In genomic region chr3:134366221-134366927, GRCh38 we compare ENCODE assay signal across 14 cellular contexts. TPM values are rescaled to one million over a fixed set of nuclear protein-coding genes. Genes with fewer than 3 reads are reported as not detected.
DNase-seq lines count a peak whose midpoint lies in the region; ATAC-seq and TF ChIP-seq lines count a peak whose summit lies in the region.
"Had no signal": no experiment of that assay in that cellular context is flagged by ENCODE, and none has a peak within 500 bp of the region (broad histone marks: within the 10 kb centered on the region; RNA-seq: fewer than 3 reads in every experiment).

No MANE protein-coding gene starts in this region.

- TF ChIP-seq CTCF in AG04450 (IDR thresholded peaks at IDR 0.05; ENCODE audit: low read depth, low read length) (no peak), WERI-Rb-1 (IDR thresholded peaks at IDR 0.05; ENCODE audit: low read depth, low read length) (no peak), right atrium auricular region (IDR thresholded peaks at IDR 0.05) (no peak), sigmoid colon (IDR thresholded peaks at IDR 0.05) (no peak)
- TF ChIP-seq CTCF in CD4-positive, alpha-beta T cell (IDR thresholded peaks at IDR 0.05), result no peak

- H3K4me1 ChIP-seq in right atrium auricular region, result peaks cover 0 to 100% of the 10 kb centered on the region in 2 donors
- H3K4me1 ChIP-seq in sigmoid colon, result peaks cover 0 to 100% (median 98%) of the 10 kb centered on the region in 4 donors

- peak overlapping the region; percentile 77 for H3K27ac ChIP-seq in AG04450 (ENCODE audit: low read depth, low read length)
- H3K27ac ChIP-seq in WERI-Rb-1, result peak overlapping the region; percentile 71
- H3K27ac ChIP-seq in right atrium auricular region, result peak overlapping the region; percentile 96 to 100
- H3K27ac ChIP-seq in sigmoid colon, result peak overlapping the region; percentile 98 to 100 (median 100)
- H3K27ac ChIP-seq in CD4-positive, alpha-beta T cell (ENCODE audit: low read depth, low read length), result no peak overlapping the region
- H3K27ac ChIP-seq: BLaER1 had no signal

- WGBS in sigmoid colon, 2 donors, result 91 to 94% methylated on average over 13 of the region's 13 CpGs

- no peak for TF ChIP-seq POLR2A in sigmoid colon (IDR thresholded peaks at IDR 0.05)

- H3K4me1 Mint-ChIP-seq in CD4-positive, alpha-beta T cell (ENCODE audit: low read depth), result peaks cover 23% of the 10 kb centered on the region

- no peaks in the 10 kb centered on the region for H3K36me3 Mint-ChIP-seq in CD4-positive, alpha-beta T cell (ENCODE audit: low read depth)
- H3K36me3 Mint-ChIP-seq: naive thymus-derived CD4-positive, alpha-beta T cell; stimulated activated memory B cell treated with anti-CD40 and anti-IgM and Interleukin-4, amounts not matched to agents 10 μg/mL and 1 μg/mL and 100 μg/mL, for 72 hours had no signal

- CTCF ChIA-PET in AG04450 (lab: Charles Lee), result interaction anchor here (1.1 to 4.7 kb wide), 6 partner anchors 58 to 150 kb away, joined by 3 to 38 read pairs (median 5); no protein-coding TSS in a partner anchor
- CTCF ChIA-PET in CD4-positive, alpha-beta T cell (lab: Charles Lee), result no interaction called here

- no peak overlapping the region for H3K4me3 Mint-ChIP-seq in CD4-positive, alpha-beta T cell
- H3K4me3 Mint-ChIP-seq: activated CD4-positive, alpha-beta T cell treated with anti-CD3 and anti-CD28 coated beads for 36 hours; stimulated activated memory B cell treated with anti-CD40 and anti-IgM and Interleukin-4, amounts not matched to agents 10 μg/mL and 1 μg/mL and 100 μg/mL, for 72 hours had no signal

- intact Hi-C loops in sigmoid colon (cut with DNase I), result loop anchor here (10.0 kb wide), 1 partner anchor 792 kb away; the partner anchor contains the start of gene CDV3
- intact Hi-C loops in CD4-positive, alpha-beta T cell (cut with DNase I, micrococcal nuclease), result no loop called here

- DNase-seq in AG04450 (ENCODE audit: low read depth, low spot score) (no peak), WERI-Rb-1 (no peak), right atrium auricular region (ENCODE audit: low spot score) (no peak), sigmoid colon (no peak), NCI-H510A (lab: John Stamatoyannopoulos, UW) (no peak)
- DNase-seq in CD4-positive, alpha-beta T cell, result no peak
- DNase-seq: activated CD4-positive, alpha-beta T cell treated with anti-CD3 and anti-CD28 coated beads for 36 hours; naive thymus-derived CD4-positive, alpha-beta T cell; NCI-H1092 treated with DMSO at 0.1 percent for 48 hours; NCI-H526 treated with DMSO at 0.1 percent for 48 hours had no signal

- H3K9me3 ChIP-seq in AG04450 (ENCODE audit: control insufficient read depth, insufficient read depth, low read length) (no peaks in the 10 kb centered on the region; the same call in 1 of the 2 replicates), WERI-Rb-1 (ENCODE audit: severe bottlenecking) (no peaks in the 10 kb centered on the region), right atrium auricular region (no peaks in the 10 kb centered on the region), sigmoid colon (no peaks in the 10 kb centered on the region)
- no peaks in the 10 kb centered on the region for H3K9me3 ChIP-seq in CD4-positive, alpha-beta T cell (ENCODE audit: control insufficient read depth, low read length)
- H3K9me3 ChIP-seq: BLaER1 had no signal

- ATAC-seq in CD4-positive, alpha-beta T cell (ENCODE audit: poor library complexity), result no peak
- no peak for ATAC-seq in HG03354 (IDR thresholded peaks at IDR 0.05; ENCODE audit: poor library complexity, severe bottlenecking, unreplicated experiment)
- ATAC-seq in HG03439 (IDR thresholded peaks at IDR 0.05; ENCODE audit: unreplicated experiment), result no peak
- ATAC-seq: activated CD4-positive, alpha-beta T cell treated with anti-CD3 and anti-CD28 coated beads for 36 hours; naive thymus-derived CD4-positive, alpha-beta T cell had no signal

- H3K27me3 Mint-ChIP-seq in CD4-positive, alpha-beta T cell, result no peaks in the 10 kb centered on the region

- TF ChIP-seq EP300 in sigmoid colon (IDR thresholded peaks at IDR 0.05), result no peak

- H3K27me3 ChIP-seq in AG04450 (ENCODE audit: control insufficient read depth, insufficient read depth, low read length), result no peaks in the 10 kb centered on the region
- no peaks in the 10 kb centered on the region for H3K27me3 ChIP-seq in WERI-Rb-1 (ENCODE audit: insufficient read depth, low read depth, severe bottlenecking)
- no peaks in the 10 kb centered on the region for H3K27me3 ChIP-seq in right atrium auricular region
- H3K27me3 ChIP-seq in sigmoid colon, result no peaks in the 10 kb centered on the region
- H3K27me3 ChIP-seq in CD4-positive, alpha-beta T cell (ENCODE audit: control insufficient read depth, insufficient read depth, low read length), result no peaks in the 10 kb centered on the region
- H3K27me3 ChIP-seq: BLaER1 had no signal

- H3K4me3 ChIP-seq in AG04450 (ENCODE audit: low read depth, low read length) (no peak overlapping the region), WERI-Rb-1 (ENCODE audit: low read depth, low read length) (no peak overlapping the region), right atrium auricular region (no peak overlapping the region), sigmoid colon (no peak overlapping the region)
- H3K4me3 ChIP-seq: BLaER1 had no signal

- H3K36me3 ChIP-seq in WERI-Rb-1 (peaks cover 97% of the 10 kb centered on the region), right atrium auricular region (peaks cover 94% of the 10 kb centered on the region), sigmoid colon (peaks cover 12 to 88% (median 59%) of the 10 kb centered on the region in 4 donors)

- POLR2A ChIA-PET in AG04450 (lab: Yijun Ruan, JAX), result interaction anchor here (0.6 to 5.8 kb wide), 15 partner anchors 8 to 119 kb away, joined by 3 to 90 read pairs (median 6); partner anchors contain the start of genes ANAPC13 and CEP63
- POLR2A ChIA-PET in CD4-positive, alpha-beta T cell (lab: Charles Lee), result interaction anchor here (0.6 kb wide), 1 partner anchor 90 kb away, joined by 3 read pairs; no protein-coding TSS in a partner anchor

- H3K9me3 Mint-ChIP-seq in CD4-positive, alpha-beta T cell, result no peaks in the 10 kb centered on the region
- H3K9me3 Mint-ChIP-seq: naive thymus-derived CD4-positive, alpha-beta T cell; stimulated activated memory B cell treated with anti-CD40 and anti-IgM and Interleukin-4, amounts not matched to agents 10 μg/mL and 1 μg/mL and 100 μg/mL, for 72 hours had no signal

- no peak overlapping the region for H3K27ac Mint-ChIP-seq in CD4-positive, alpha-beta T cell
- H3K27ac Mint-ChIP-seq: activated CD4-positive, alpha-beta T cell treated with anti-CD3 and anti-CD28 coated beads for 36 hours; stimulated activated memory B cell treated with anti-CD40 and anti-IgM and Interleukin-4, amounts not matched to agents 10 μg/mL and 1 μg/mL and 100 μg/mL, for 72 hours had no signal

RNA-seq across cellular contexts. Expression of gene AMOTL2, which starts 7.9 kb away (rescaled TPM):
- polyA plus RNA-seq in AG04450 (2011; rRNA removed), result 74.5 and 78.9 TPM in 2 replicates
- 111 and 136 TPM in 2 replicates for polyA minus RNA-seq in AG04450 (2011; rRNA and poly(A)+ RNA removed)
- 100 to 1,000 TPM in 1 of 2 donors, 10 to 100 TPM in 1; 62.3 to 119 TPM for total RNA-seq in right atrium auricular region
- total RNA-seq in sigmoid colon, result 100 to 1,000 TPM in 1 of 4 donors, 10 to 100 TPM in 3; 43.5 to 112 (median 47.6) TPM
- polyA plus RNA-seq in sigmoid colon, result 10 to 100 TPM in 1 of 3 donors, 1 to 10 TPM in 2; 1.6 to 13.8 (median 9.9) TPM
- not detected for total RNA-seq in CD4-positive, alpha-beta T cell
- total RNA-seq: naive thymus-derived CD4-positive, alpha-beta T cell had no signal

Comparison
In these comparisons a context has a peak if more than half of its experiments do, and no peak if none do; other contexts are left out.
1. RNA of gene AMOTL2, which starts 7.9 kb away (total RNA-seq): 62.3 to 119 TPM in right atrium auricular region and 43.5 to 112 TPM in sigmoid colon; not detected in CD4-positive, alpha-beta T cell; every median in the first group is over 10 times any median in the second.